8 cellular contexts compared by ENCODE assay signal in the genomic region with DNA sequence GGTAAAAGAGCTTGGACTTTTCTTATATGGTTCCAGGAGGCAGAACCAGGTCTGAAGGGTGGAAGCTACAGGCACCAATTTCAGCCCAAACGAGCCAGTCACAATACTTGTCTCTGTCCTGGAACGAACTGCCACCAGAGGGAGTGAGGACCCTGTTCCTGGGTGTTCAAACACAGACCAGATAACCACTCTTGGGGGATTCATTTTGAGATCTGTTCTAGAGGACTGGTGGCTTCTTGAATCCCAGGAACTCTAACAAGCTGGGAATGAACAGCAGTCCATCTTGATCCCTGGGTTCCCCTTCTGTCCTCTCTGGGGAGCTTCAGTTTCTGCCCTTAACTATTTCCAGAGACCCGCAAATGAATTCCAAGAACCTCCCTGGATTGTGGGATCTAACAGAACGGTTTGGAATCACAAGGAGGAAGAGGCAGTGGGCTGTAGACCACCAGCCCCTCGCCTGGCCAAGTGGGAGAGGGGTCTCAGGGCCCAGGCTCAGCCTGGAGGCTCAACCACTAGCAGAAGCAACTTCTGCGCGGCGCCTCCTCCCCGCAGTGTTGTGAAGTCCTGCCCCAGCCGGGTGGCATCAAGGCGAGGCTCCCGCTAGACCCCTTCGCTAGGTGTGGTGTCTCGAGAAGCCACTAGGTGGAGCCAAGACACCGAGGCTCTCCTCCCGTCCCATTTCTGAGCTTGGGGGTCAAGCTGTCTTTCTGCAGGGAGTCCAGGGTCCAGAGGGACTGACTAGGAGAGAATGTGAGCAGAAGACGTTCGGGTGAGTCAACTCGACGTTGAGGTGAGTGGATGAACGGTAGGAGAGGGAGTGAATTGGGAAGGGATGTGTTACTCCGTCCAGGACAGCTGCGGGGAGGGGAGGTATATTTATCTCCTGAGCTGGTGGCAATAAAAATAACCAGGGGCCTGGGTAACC. TPM values are rescaled to one million over a fixed set of nuclear protein-coding genes. Genes with fewer than 3 reads are reported as not detected.
DNase-seq lines count a peak whose midpoint lies in the region; ATAC-seq and TF ChIP-seq lines count a peak whose summit lies in the region.

No MANE protein-coding gene starts in this region.

- peaks cover 19% of the 10 kb centered on the region for H4K20me1 ChIP-seq in DND-41 (ENCODE audit: insufficient read depth, low read length)

- DNase-seq in DND-41 (peak; percentile 77), NCI-H526 (lab: John Stamatoyannopoulos, UW) (peak; percentile 88 to 98), choroid plexus epithelial cell (ENCODE audit: low read depth) (peak; percentile 81), left lung (peak; percentile 73 to 83)
- DNase-seq in activated CD4-positive, alpha-beta T cell treated with anti-CD3 and anti-CD28 coated beads for 48 hours: peak; percentile 86
- peak; percentile 67 to 72 for DNase-seq in stimulated activated CD4-positive, alpha-beta T cell treated with anti-CD3 and anti-CD28 coated beads, Interleukin-4, amount 100 ng/mL, for 4 hours

- no peaks in the 10 kb centered on the region for H3K9me3 ChIP-seq in DND-41 (ENCODE audit: insufficient read depth, low read length, severe bottlenecking)
- no peaks in the 10 kb centered on the region for H3K9me3 ChIP-seq in left lung

- H3K4me2 ChIP-seq in DND-41 (ENCODE audit: insufficient read depth, low read length): peak overlapping the region; percentile 29; the same call in 1 of the 2 replicates

- intact Hi-C loops in left lung (cut with DNase I): loop anchor here in 1 of 2 donors (2.0 kb wide), 1 partner anchor 36 kb away; no protein-coding TSS in a partner anchor

- no peak overlapping the region for H3K4me3 ChIP-seq in DND-41 (ENCODE audit: low read depth in 1 of 2, low read length in 2 of 2)
- H3K4me3 ChIP-seq in choroid plexus epithelial cell (ENCODE audit: low read depth, low read length): peak overlapping the region; percentile 12
- no peak overlapping the region for H3K4me3 ChIP-seq in left lung

- no peak overlapping the region for H3K9ac ChIP-seq in DND-41 (ENCODE audit: low read depth, low read length)

- H3K27ac ChIP-seq in DND-41 (ENCODE audit: low read length): no peak overlapping the region
- H3K27ac ChIP-seq in left lung: no peak overlapping the region

- H3K79me2 ChIP-seq in DND-41 (ENCODE audit: insufficient read depth, low read length): no peaks in the 10 kb centered on the region

- H3K36me3 ChIP-seq in DND-41 (ENCODE audit: insufficient read depth, low read length) (no peaks in the 10 kb centered on the region), left lung (no peaks in the 10 kb centered on the region)

- H3K27me3 ChIP-seq in DND-41 (ENCODE audit: insufficient read depth, low read length, poor library complexity): peaks cover 49% of the 10 kb centered on the region
- peaks cover 0 to 99% of the 10 kb centered on the region in 2 donors for H3K27me3 ChIP-seq in left lung

- peaks cover 14% of the 10 kb centered on the region for H3K4me1 ChIP-seq in DND-41 (ENCODE audit: insufficient read depth, low read length)
- H3K4me1 ChIP-seq in left lung: peaks cover 12 to 22% of the 10 kb centered on the region in 2 donors

- TF ChIP-seq CTCF in DND-41 (IDR thresholded peaks at IDR 0.05; ENCODE audit: borderline replicate concordance, extremely low read depth, low read length, poor library complexity, severe bottlenecking): peak; percentile 98
- TF ChIP-seq CTCF in choroid plexus epithelial cell (conservative IDR thresholded peaks at IDR 0.05; ENCODE audit: low read depth, low read length): peak; percentile 98
- TF ChIP-seq CTCF in left lung (IDR thresholded peaks at IDR 0.05): peak; percentile 95 to 96

- peak overlapping the region; percentile 59 for H2AFZ ChIP-seq in DND-41 (ENCODE audit: low read depth, low read length)

- ATAC-seq in DND-41 (ENCODE audit: insufficient read depth, low read depth) (peak; percentile 92), HG03439 (IDR thresholded peaks at IDR 0.05; ENCODE audit: unreplicated experiment) (peak; percentile 74), left lung (peak; percentile 84), GM21423 (IDR thresholded peaks at IDR 0.05; ENCODE audit: unreplicated experiment) (no peak)

RNA-seq across cellular contexts. Expression of a gene that starts 12.1 kb away (rescaled TPM):
- total RNA-seq in left lung: 10 to 100 TPM; 56.9 to 58.5 TPM

RNA-seq across cellular contexts. Expression of a gene that starts 16.1 kb away (rescaled TPM):
- 10 to 100 TPM in 1 of 2 donors, 1 to 10 TPM in 1; 2.7 to 23.3 TPM for total RNA-seq in left lung

RNA-seq across cellular contexts. Expression of a gene that starts 39.0 kb away (rescaled TPM):
- total RNA-seq in left lung: 10 to 100 TPM; 30.6 to 35.3 TPM

RNA-seq across cellular contexts. Expression of a gene that starts 39.3 kb away (rescaled TPM):
- total RNA-seq in left lung: 10 to 100 TPM; 18.3 to 30.8 TPM

RNA-seq across cellular contexts. Expression of a gene that starts 47.4 kb away (rescaled TPM):
- total RNA-seq in left lung: under 1 TPM; 0.34 to 0.35 TPM
